33 cellular contexts compared by ENCODE assay signal in genomic region chr12:19746471-19746870, GRCh38.
"Had no signal": no experiment of that assay in that cellular context is flagged by ENCODE, and none has a peak within 500 bp of the region (broad histone marks: within the 10 kb centered on the region; RNA-seq: fewer than 3 reads in every experiment).

No MANE protein-coding gene starts in this region.

- H3K4me1 Mint-ChIP-seq: activated B cell treated with CpG ODN at 0.5 μM for 24 hours; activated naive CD4-positive, alpha-beta T cell treated with anti-CD3 and anti-CD28 coated beads, Interleukin-2, amount 50 U/mL, for 24 hours; activated naive CD8-positive, alpha-beta T cell treated with anti-CD3 and anti-CD28 coated beads for 36 hours; activated naive CD8-positive, alpha-beta T cell treated with anti-CD3 and anti-CD28 coated beads, Interleukin-2, amount 50 U/mL, for 24 hours; activated T-helper 17 cell treated with anti-CD3 and anti-CD28 coated beads, Interleukin-2, amount 50 U/mL, for 72 hours had no signal

- H3K27ac ChIP-seq: adrenal gland, body of pancreas, WERI-Rb-1 had no signal

- H3K27ac Mint-ChIP-seq: activated B cell treated with CpG ODN at 0.5 μM for 24 hours; activated CD8-positive, alpha-beta T cell treated with anti-CD3 and anti-CD28 coated beads for 36 hours; activated naive CD4-positive, alpha-beta T cell treated with anti-CD3 and anti-CD28 coated beads for 36 hours; activated naive CD4-positive, alpha-beta T cell treated with anti-CD3 and anti-CD28 coated beads, Interleukin-2, amount 50 U/mL, for 24 hours; activated naive CD8-positive, alpha-beta T cell treated with anti-CD3 and anti-CD28 coated beads for 36 hours; activated naive CD8-positive, alpha-beta T cell treated with anti-CD3 and anti-CD28 coated beads, Interleukin-2, amount 50 U/mL, for 24 hours; activated T-helper 17 cell treated with anti-CD3 and anti-CD28 coated beads, Interleukin-2, amount 50 U/mL, for 72 hours; effector memory CD8-positive, alpha-beta T cell; T-helper 17 cell; T-helper 2 cell treated with Interferon-gamma antibody and Interleukin-4, amounts not matched to agents 5 μg/mL and 100 μg/mL, for 36 hours had no signal

- H3K4me3 Mint-ChIP-seq: activated B cell treated with CpG ODN at 0.5 μM for 24 hours; activated CD8-positive, alpha-beta T cell treated with anti-CD3 and anti-CD28 coated beads for 36 hours; activated naive CD4-positive, alpha-beta T cell treated with anti-CD3 and anti-CD28 coated beads for 36 hours; activated naive CD4-positive, alpha-beta T cell treated with anti-CD3 and anti-CD28 coated beads, Interleukin-2, amount 50 U/mL, for 24 hours; activated naive CD8-positive, alpha-beta T cell treated with anti-CD3 and anti-CD28 coated beads for 36 hours; activated naive CD8-positive, alpha-beta T cell treated with anti-CD3 and anti-CD28 coated beads, Interleukin-2, amount 50 U/mL, for 24 hours; activated T-cell treated with anti-CD3 and anti-CD28 coated beads, Interleukin-2, amount 50 U/mL, for 4 hours; activated T-helper 17 cell treated with anti-CD3 and anti-CD28 coated beads, Interleukin-2, amount 50 U/mL, for 72 hours; effector memory CD8-positive, alpha-beta T cell; T-helper 17 cell; T-helper 2 cell treated with Interferon-gamma antibody and Interleukin-4, amounts not matched to agents 5 μg/mL and 100 μg/mL, for 36 hours had no signal

- H3K27me3 ChIP-seq: adrenal gland, body of pancreas had no signal

- H3K4me3 ChIP-seq: adrenal gland, body of pancreas had no signal

- H3K27me3 Mint-ChIP-seq: activated B cell treated with CpG ODN at 0.5 μM for 24 hours; activated naive CD8-positive, alpha-beta T cell treated with anti-CD3 and anti-CD28 coated beads for 36 hours; T-helper 17 cell had no signal

- FAIRE-seq: colon, frontal cortex had no signal

- H3K36me3 ChIP-seq: adrenal gland, WERI-Rb-1 had no signal

- DNase-seq: activated B cell treated with CpG ODN at 0.5 μM for 24 hours; activated CD4-positive, alpha-beta T cell treated with anti-CD3 and anti-CD28 coated beads for 48 hours; activated CD4-positive, alpha-beta T cell treated with anti-CD3 and anti-CD28 coated beads, Interleukin-2, amount 50 U/mL, for 1 hour; activated CD4-positive, alpha-beta T cell treated with anti-CD3 and anti-CD28 coated beads, Interleukin-2, amount 50 U/mL, for 48 hours; activated CD8-positive, alpha-beta memory T cell treated with anti-CD3 and anti-CD28 coated beads for 24 hours; activated CD8-positive, alpha-beta T cell treated with anti-CD3 and anti-CD28 coated beads for 36 hours; activated effector memory CD4-positive, alpha-beta T cell treated with Interleukin-2 at 50 U/mL for 16 hours; activated naive CD4-positive, alpha-beta T cell treated with anti-CD3 and anti-CD28 coated beads for 36 hours; activated naive CD8-positive, alpha-beta T cell treated with anti-CD3 and anti-CD28 coated beads for 36 hours; activated naive CD8-positive, alpha-beta T cell treated with anti-CD3 and anti-CD28 coated beads, Interleukin-2, amount 50 U/mL, for 24 hours; activated T-cell treated with anti-CD3 and anti-CD28 coated beads, Interleukin-2, amount 50 U/mL, for 4 hours; adrenal gland; amygdala; aorta; body of pancreas; caudate nucleus; cortex of kidney; dermis blood vessel endothelial cell; effector CD4-positive, alpha-beta T cell; effector memory CD8-positive, alpha-beta T cell; foreskin fibroblast; head of caudate nucleus; T-helper 1 cell; T-helper 17 cell; T1000; WERI-Rb-1 had no signal

- H3K4me1 ChIP-seq: adrenal gland had no signal

- ATAC-seq: activated CD4-positive, CD25-positive, alpha-beta regulatory T cell treated with anti-CD3 and anti-CD28 coated beads, Interleukin-2, amount 50 U/mL, for 24 hours; activated CD8-positive, alpha-beta T cell treated with anti-CD3 and anti-CD28 coated beads for 36 hours; activated naive CD8-positive, alpha-beta T cell treated with anti-CD3 and anti-CD28 coated beads, Interleukin-2, amount 50 U/mL, for 24 hours; activated T-cell treated with anti-CD3 and anti-CD28 coated beads, Interleukin-2, amount 50 U/mL, for 4 hours; activated T-helper 17 cell treated with anti-CD3 and anti-CD28 coated beads, Interleukin-2, amount 50 U/mL, for 72 hours; body of pancreas; effector memory CD8-positive, alpha-beta T cell; esophagus mucosa; T-helper 17 cell had no signal

- H3K9me3 Mint-ChIP-seq: activated T-helper 17 cell treated with anti-CD3 and anti-CD28 coated beads, Interleukin-2, amount 50 U/mL, for 72 hours; effector memory CD8-positive, alpha-beta T cell; T-helper 2 cell treated with Interferon-gamma antibody and Interleukin-4, amounts not matched to agents 5 μg/mL and 100 μg/mL, for 36 hours had no signal

- H3K9me3 ChIP-seq: adrenal gland had no signal
